Comparison of ENCODE assay signal across 26 cellular contexts in the genomic region with DNA sequence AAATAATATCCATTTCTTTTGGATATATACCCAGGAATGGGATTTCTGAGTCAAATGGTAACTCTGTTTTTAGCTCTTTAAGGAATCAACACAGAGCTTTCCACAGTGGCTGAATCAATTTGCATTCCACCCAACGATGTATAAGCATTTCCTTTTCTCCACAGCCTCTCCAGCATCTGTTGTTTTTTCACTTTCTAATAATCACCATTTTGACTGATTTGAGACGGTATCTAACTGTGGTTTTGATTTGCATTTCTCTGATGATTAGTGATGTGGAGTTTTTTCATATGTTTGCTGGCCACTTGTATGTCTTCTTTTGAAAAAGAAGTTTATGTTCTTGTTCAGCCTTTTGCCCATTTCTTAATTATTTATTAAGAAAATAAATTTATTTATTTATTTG.
"Had no signal": no experiment of that assay in that cellular context is flagged by ENCODE, and none has a peak within 500 bp of the region (broad histone marks: within the 10 kb centered on the region; RNA-seq: fewer than 3 reads in every experiment).

No MANE protein-coding gene starts in this region.

- H3K4me1 Mint-ChIP-seq: activated naive CD4-positive, alpha-beta T cell treated with anti-CD3 and anti-CD28 coated beads, Interleukin-2, amount 50 U/mL, for 24 hours; mesothelial cell of epicardium; neural progenitor cell; stimulated activated memory B cell treated with anti-CD40 and anti-IgM and Interleukin-4, amounts not matched to agents 10 μg/mL and 1 μg/mL and 100 μg/mL, for 72 hours had no signal

- DNase-seq: activated CD4-positive, alpha-beta T cell treated with anti-CD3 and anti-CD28 coated beads, Interleukin-2, amount 50 U/mL, for 1 hour; activated CD4-positive, CD25-positive, alpha-beta regulatory T cell treated with anti-CD3 and anti-CD28 coated beads, Interleukin-2, amount 50 U/mL, for 72 hours; activated CD8-positive, alpha-beta T cell treated with anti-CD3 and anti-CD28 coated beads, Interleukin-2, amount 10 ng/mL, durations not matched to agents 7 days and 5 days; activated gamma-delta T cell; anterior cingulate cortex; body of pancreas; head of caudate nucleus; hypothalamus; left ventricle myocardium inferior; naive thymus-derived CD8-positive, alpha-beta T cell; retina; sigmoid colon; stimulated activated CD4-positive, alpha-beta T cell treated with anti-CD3 and anti-CD28 coated beads, Interleukin-15, amount 100 ng/mL, for 24 hours; stomach; transverse colon; WERI-Rb-1 had no signal

- H3K36me3 Mint-ChIP-seq: activated naive CD4-positive, alpha-beta T cell treated with anti-CD3 and anti-CD28 coated beads, Interleukin-2, amount 50 U/mL, for 24 hours; mesothelial cell of epicardium; neural progenitor cell; stimulated activated memory B cell treated with anti-CD40 and anti-IgM and Interleukin-4, amounts not matched to agents 10 μg/mL and 1 μg/mL and 100 μg/mL, for 72 hours had no signal

- H3K27ac Mint-ChIP-seq: activated CD8-positive, alpha-beta T cell treated with anti-CD3 and anti-CD28 coated beads, Interleukin-2, amount 10 ng/mL, durations not matched to agents 7 days and 5 days; activated naive CD4-positive, alpha-beta T cell treated with anti-CD3 and anti-CD28 coated beads, Interleukin-2, amount 50 U/mL, for 24 hours; activated T-helper 1 cell treated with anti-CD3 and anti-CD28 coated beads, Interleukin-12 subunit alpha, Interleukin-12 subunit beta, Interleukin-2, Interleukin-4 antibody, amounts not matched to agents 30 ng/mL and 10 ng/mL and 1 ng/mL, durations not matched to agents 14 hours and 24 hours and 36 hours; mesothelial cell of epicardium; naive thymus-derived CD8-positive, alpha-beta T cell; neural progenitor cell; progenitor cell of endocrine pancreas; stimulated activated memory B cell treated with anti-CD40 and anti-IgM and Interleukin-4, amounts not matched to agents 10 μg/mL and 1 μg/mL and 100 μg/mL, for 72 hours had no signal

- H3K27me3 Mint-ChIP-seq: progenitor cell of endocrine pancreas; stimulated activated memory B cell treated with anti-CD40 and anti-IgM and Interleukin-4, amounts not matched to agents 10 μg/mL and 1 μg/mL and 100 μg/mL, for 72 hours had no signal

- H3K4me3 ChIP-seq: body of pancreas, cardiac muscle cell, gastroesophageal sphincter, left ventricle myocardium inferior, neural progenitor cell, sigmoid colon, smooth muscle cell, stomach, suprapubic skin, transverse colon had no signal

- ATAC-seq: activated CD8-positive, alpha-beta T cell treated with anti-CD3 and anti-CD28 coated beads, Interleukin-2, amount 10 ng/mL, durations not matched to agents 7 days and 5 days; body of pancreas; gastroesophageal sphincter; naive thymus-derived CD8-positive, alpha-beta T cell; stimulated activated memory B cell treated with anti-CD40 and anti-IgM and Interleukin-4, amounts not matched to agents 10 μg/mL and 1 μg/mL and 100 μg/mL, for 72 hours had no signal

- H3K4me3 Mint-ChIP-seq: activated CD8-positive, alpha-beta T cell treated with anti-CD3 and anti-CD28 coated beads, Interleukin-2, amount 10 ng/mL, durations not matched to agents 7 days and 5 days; activated naive CD4-positive, alpha-beta T cell treated with anti-CD3 and anti-CD28 coated beads, Interleukin-2, amount 50 U/mL, for 24 hours; activated T-helper 1 cell treated with anti-CD3 and anti-CD28 coated beads, Interleukin-12 subunit alpha, Interleukin-12 subunit beta, Interleukin-2, Interleukin-4 antibody, amounts not matched to agents 30 ng/mL and 10 ng/mL and 1 ng/mL, durations not matched to agents 14 hours and 24 hours and 36 hours; mesothelial cell of epicardium; naive thymus-derived CD8-positive, alpha-beta T cell; neural progenitor cell; stimulated activated memory B cell treated with anti-CD40 and anti-IgM and Interleukin-4, amounts not matched to agents 10 μg/mL and 1 μg/mL and 100 μg/mL, for 72 hours had no signal
